27 cellular contexts compared by ENCODE assay signal in the genomic region with DNA sequence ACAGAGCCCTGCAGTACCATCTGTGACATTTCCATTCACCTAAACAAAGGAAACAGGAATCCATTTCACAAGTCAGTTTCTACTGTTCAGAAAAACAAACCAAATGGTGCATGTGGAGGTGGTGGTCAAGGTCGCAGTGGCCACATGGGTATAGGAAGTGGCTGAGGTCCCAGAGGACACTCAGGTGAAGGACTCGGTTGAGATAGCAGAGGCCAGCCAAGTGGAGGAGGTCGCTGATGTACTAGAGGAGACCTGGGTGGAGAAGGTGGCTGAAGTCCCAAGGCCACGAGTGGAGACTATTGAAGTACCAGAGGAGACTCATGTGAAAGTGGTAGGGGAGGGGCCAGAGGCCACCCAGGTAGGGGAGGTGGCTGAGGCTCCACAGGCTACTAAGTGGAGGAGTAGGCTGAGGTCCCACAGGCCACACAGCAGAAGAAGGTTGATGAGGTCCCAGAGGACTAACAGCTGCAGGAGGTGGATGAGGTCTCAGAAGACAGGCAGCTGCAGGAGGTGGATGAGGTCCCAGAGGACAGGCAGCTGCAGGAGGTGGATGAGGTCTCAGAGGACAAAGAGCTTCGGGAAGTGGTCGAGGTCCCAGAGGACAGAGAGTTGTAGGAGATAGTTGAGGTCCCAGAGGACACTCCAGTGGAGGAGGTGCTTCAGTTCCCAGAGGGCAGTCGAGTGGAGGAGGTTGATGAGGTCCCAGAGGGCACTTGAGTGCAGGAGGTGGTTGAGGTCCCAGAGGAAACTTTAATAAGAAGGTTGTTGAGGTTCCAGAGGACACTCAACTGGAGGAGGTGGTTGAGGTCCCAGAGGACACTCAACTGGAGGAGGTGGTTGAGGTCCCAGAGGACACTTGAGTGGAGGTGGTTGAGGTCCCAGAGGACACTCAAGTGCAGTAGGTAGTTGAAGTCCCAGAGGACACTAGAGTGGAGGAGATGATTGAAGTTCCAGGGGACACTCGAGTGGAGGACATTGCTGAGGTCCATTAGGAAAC. TPM values are rescaled to one million over a fixed set of nuclear protein-coding genes. Genes with fewer than 3 reads are reported as not detected.
A peak's percentile ranks its signal among the peaks of the same experiment; 100 is the strongest.
DNase-seq lines count a peak whose midpoint lies in the region; ATAC-seq, FAIRE-seq and TF ChIP-seq lines count a peak whose summit lies in the region.
"Had no signal": no experiment of that assay in that cellular context is flagged by ENCODE, and none has a peak within 500 bp of the region (broad histone marks: within the 10 kb centered on the region; RNA-seq: fewer than 3 reads in every experiment).

No MANE protein-coding gene starts in this region.

- no peaks in the 10 kb centered on the region for H3K36me3 Mint-ChIP-seq in activated CD4-positive, alpha-beta T cell treated with anti-CD3 and anti-CD28 coated beads, Interleukin-2, amount 10 ng/mL, durations not matched to agents 24 days and 14 days (ENCODE audit: low read depth)
- no peaks in the 10 kb centered on the region for H3K36me3 Mint-ChIP-seq in activated CD4-positive, alpha-beta T cell treated with anti-CD3 and anti-CD28 coated beads, Interleukin-2, amount 10 ng/mL, durations not matched to agents 7 days and 5 days (ENCODE audit: low read depth)
- H3K36me3 Mint-ChIP-seq in Calu3 (ENCODE audit: insufficient read depth, unreplicated experiment) (peaks cover 5% of the 10 kb centered on the region), astrocyte (ENCODE audit: low read depth, unreplicated experiment) (no peaks in the 10 kb centered on the region), type B pancreatic cell (peaks cover 3% of the 10 kb centered on the region)
- H3K36me3 Mint-ChIP-seq: CD8-positive, alpha-beta T cell; IgD-negative memory B cell had no signal

- H2AFZ ChIP-seq in astrocyte (ENCODE audit: low read depth, low read length) (no peak overlapping the region), neuronal stem cell (ENCODE audit: low read length) (no peak overlapping the region)

- no peak overlapping the region for H3K4me2 ChIP-seq in astrocyte (ENCODE audit: low read length)
- no peak overlapping the region for H3K4me2 ChIP-seq in neuronal stem cell (ENCODE audit: insufficient read depth, low read length, poor library complexity, severe bottlenecking)

- no peak overlapping the region for H2AK5ac ChIP-seq in neuronal stem cell (ENCODE audit: low read depth, low read length)

- H3K4me3 Mint-ChIP-seq in activated CD4-positive, alpha-beta T cell treated with anti-CD3 and anti-CD28 coated beads, Interleukin-2, amount 10 ng/mL, durations not matched to agents 24 days and 14 days, result no peak overlapping the region
- H3K4me3 Mint-ChIP-seq in activated CD4-positive, alpha-beta T cell treated with anti-CD3 and anti-CD28 coated beads, Interleukin-2, amount 10 ng/mL, durations not matched to agents 7 days and 5 days, result no peak overlapping the region
- no peak overlapping the region for H3K4me3 Mint-ChIP-seq in Calu3 (ENCODE audit: low read depth, unreplicated experiment)
- peak overlapping the region; percentile 62 for H3K4me3 Mint-ChIP-seq in astrocyte (ENCODE audit: unreplicated experiment)
- no peak overlapping the region for H3K4me3 Mint-ChIP-seq in type B pancreatic cell
- H3K4me3 Mint-ChIP-seq: CD8-positive, alpha-beta T cell had no signal

- peak; percentile 50 for DNase-seq in activated CD4-positive, alpha-beta T cell treated with anti-CD3 and anti-CD28 coated beads, Interleukin-2, amount 10 ng/mL, durations not matched to agents 24 days and 14 days
- no peak for DNase-seq in activated CD4-positive, alpha-beta T cell treated with anti-CD3 and anti-CD28 coated beads, Interleukin-2, amount 10 ng/mL, durations not matched to agents 7 days and 5 days
- no peak for DNase-seq in Calu3
- DNase-seq in astrocyte (ENCODE audit: low read depth), result no peak
- DNase-seq in neuronal stem cell (ENCODE audit: low spot score), result no peak
- DNase-seq in type B pancreatic cell (ENCODE audit: extremely low spot score, unreplicated experiment), result no peak
- DNase-seq in NCI-H128 (lab: John Stamatoyannopoulos, UW; ENCODE audit: unreplicated experiment), result no peak
- DNase-seq: ACHN; C1 segment of cervical spinal cord; CD8-positive, alpha-beta T cell; DMS153; GOT3; HCEC 1CT; Kasumi-1; MM.1S; NCI-H1092; NCI-H1436 treated with DMSO at 0.1 percent for 48 hours; NCI-H1930; NCI-H2171; NCI-H524 treated with DMSO at 0.1 percent for 48 hours; Peyer's patch; SJCRH30 had no signal

- H3K27me3 ChIP-seq in astrocyte (ENCODE audit: insufficient read depth, low read length) (no peaks in the 10 kb centered on the region), neuronal stem cell (ENCODE audit: control insufficient read depth in 3 of 3, insufficient read depth in 3 of 3, low read depth in 1 of 3, low read length in 3 of 3) (peaks cover 0 to 4% (median 0%) of the 10 kb centered on the region in 3 experiments)
- H3K27me3 ChIP-seq: Peyer's patch, SJCRH30 had no signal

- H3K27ac ChIP-seq in astrocyte (ENCODE audit: low read depth, low read length) (no peak overlapping the region), neuronal stem cell (replicated peaks; ENCODE audit: low read length) (no peak overlapping the region)
- H3K27ac ChIP-seq: 22Rv1, Peyer's patch, SJCRH30 had no signal

- H3K9me3 Mint-ChIP-seq in activated CD4-positive, alpha-beta T cell treated with anti-CD3 and anti-CD28 coated beads, Interleukin-2, amount 10 ng/mL, durations not matched to agents 24 days and 14 days, result no peaks in the 10 kb centered on the region
- H3K9me3 Mint-ChIP-seq in activated CD4-positive, alpha-beta T cell treated with anti-CD3 and anti-CD28 coated beads, Interleukin-2, amount 10 ng/mL, durations not matched to agents 7 days and 5 days, result no peaks in the 10 kb centered on the region
- H3K9me3 Mint-ChIP-seq in Calu3 (ENCODE audit: low read depth, unreplicated experiment) (peaks cover 12% of the 10 kb centered on the region), astrocyte (ENCODE audit: unreplicated experiment) (peaks cover 6% of the 10 kb centered on the region), type B pancreatic cell (peaks cover 4% of the 10 kb centered on the region)
- H3K9me3 Mint-ChIP-seq: CD8-positive, alpha-beta T cell had no signal

- no peak overlapping the region for H3K4ac ChIP-seq in neuronal stem cell (ENCODE audit: low read length)

- H3K4me1 ChIP-seq in astrocyte (ENCODE audit: insufficient read depth, low read length) (peaks cover 9% of the 10 kb centered on the region), neuronal stem cell (ENCODE audit: control insufficient read depth in 2 of 2, insufficient read depth in 1 of 2, low read depth in 1 of 2, low read length in 2 of 2) (no peaks in the 10 kb centered on the region)
- H3K4me1 ChIP-seq: Peyer's patch, SJCRH30 had no signal

- no peak overlapping the region for H3K18ac ChIP-seq in neuronal stem cell (ENCODE audit: low read length)

- H4K8ac ChIP-seq in neuronal stem cell (ENCODE audit: low read depth, low read length), result no peak overlapping the region

- H3K4me3 ChIP-seq in astrocyte (ENCODE audit: insufficient read depth, low read depth, low read length) (no peak overlapping the region), neuronal stem cell (ENCODE audit: low read length in 2 of 2) (no peak overlapping the region)
- H3K4me3 ChIP-seq: Peyer's patch, SJCRH30 had no signal

- TF ChIP-seq CTCF in Calu3 (IDR thresholded peaks at IDR 0.05; ENCODE audit: unreplicated experiment) (no peak), astrocyte (IDR thresholded peaks at IDR 0.05; ENCODE audit: insufficient read depth, low read depth, low read length) (no peak), type B pancreatic cell (conservative IDR thresholded peaks at IDR 0.05) (no peak)

- no peaks in the 10 kb centered on the region for H3K36me3 ChIP-seq in astrocyte (ENCODE audit: insufficient read depth, low read length)
- H3K36me3 ChIP-seq in neuronal stem cell (replicated peaks in 1 of 2; ENCODE audit: control insufficient read depth in 2 of 2, insufficient read depth in 2 of 2, low read length in 2 of 2), result no peaks in the 10 kb centered on the region
- H3K36me3 ChIP-seq: Peyer's patch, SJCRH30 had no signal

- CTCF ChIA-PET in activated CD4-positive, alpha-beta T cell treated with anti-CD3 and anti-CD28 coated beads, Interleukin-2, amount 10 ng/mL, durations not matched to agents 7 days and 5 days (lab: Charles Lee), result no interaction called here
- CTCF ChIA-PET in Calu3 (lab: Charles Lee), result no interaction called here

- FAIRE-seq in astrocyte (lab: Jason Lieb, UNC), result no peak
- FAIRE-seq: G401.6, GM12892 had no signal

- no peak overlapping the region for H3K14ac ChIP-seq in neuronal stem cell (ENCODE audit: low read length)

- H2BK12ac ChIP-seq in neuronal stem cell (ENCODE audit: low read length), result no peak overlapping the region

- intact Hi-C loops in activated CD4-positive, alpha-beta T cell treated with anti-CD3 and anti-CD28 coated beads, Interleukin-2, amount 10 ng/mL, durations not matched to agents 24 days and 14 days (cut with micrococcal nuclease), result no loop called here
- intact Hi-C loops in Calu3 (cut with micrococcal nuclease; ENCODE audit: unreplicated experiment), result no loop called here

- H2BK15ac ChIP-seq in neuronal stem cell (ENCODE audit: low read length), result no peak overlapping the region

- peak overlapping the region; percentile 12 for H3K23ac ChIP-seq in neuronal stem cell (ENCODE audit: low read depth, low read length, poor library complexity)

- no CpG with 5 or more reads among the region's 8 CpGs for WGBS in neuronal stem cell (ENCODE audit: extremely low coverage in 2 of 2, insufficient read length in 2 of 2, insufficient replicate concordance in 1 of 2), 2 donors

- H2BK120ac ChIP-seq in neuronal stem cell (ENCODE audit: low read depth, low read length), result no peak overlapping the region

- H2BK5ac ChIP-seq in neuronal stem cell (ENCODE audit: low read length), result no peak overlapping the region

- POLR2A ChIA-PET in activated CD4-positive, alpha-beta T cell treated with anti-CD3 and anti-CD28 coated beads, Interleukin-2, amount 10 ng/mL, durations not matched to agents 7 days and 5 days (lab: Charles Lee), result no interaction called here

- peaks cover 3% of the 10 kb centered on the region for H3K9me3 ChIP-seq in astrocyte (ENCODE audit: insufficient read depth, low read depth, low read length)
- peaks cover 0 to 4% of the 10 kb centered on the region in 2 donors for H3K9me3 ChIP-seq in neuronal stem cell (replicated peaks in 1 of 2; ENCODE audit: control insufficient read depth in 2 of 2, insufficient read depth in 1 of 2, low read depth in 1 of 2, low read length in 2 of 2)
- H3K9me3 ChIP-seq: Peyer's patch, SJCRH30 had no signal

- no peak overlapping the region for H4K91ac ChIP-seq in neuronal stem cell (ENCODE audit: low read depth, low read length, poor library complexity)

- H3K79me1 ChIP-seq in neuronal stem cell (ENCODE audit: low read depth, low read length), result no peaks in the 10 kb centered on the region

- ATAC-seq in HG03457 (IDR thresholded peaks at IDR 0.05; ENCODE audit: unreplicated experiment), result no peak
- ATAC-seq: CD8-positive, alpha-beta T cell had no signal

- H4K20me1 ChIP-seq in astrocyte (ENCODE audit: insufficient read depth, low read length), result no peaks in the 10 kb centered on the region

- no TSS peak for BruUV-seq in Calu3 (replicated peaks; lab: Mats Ljungman, UMichigan)

- no peaks in the 10 kb centered on the region for H3K4me1 Mint-ChIP-seq in activated CD4-positive, alpha-beta T cell treated with anti-CD3 and anti-CD28 coated beads, Interleukin-2, amount 10 ng/mL, durations not matched to agents 24 days and 14 days
- H3K4me1 Mint-ChIP-seq in activated CD4-positive, alpha-beta T cell treated with anti-CD3 and anti-CD28 coated beads, Interleukin-2, amount 10 ng/mL, durations not matched to agents 7 days and 5 days, result no peaks in the 10 kb centered on the region
- H3K4me1 Mint-ChIP-seq in Calu3 (ENCODE audit: low read depth, unreplicated experiment) (peaks cover 6% of the 10 kb centered on the region), astrocyte (ENCODE audit: low read depth, unreplicated experiment) (peaks cover 15% of the 10 kb centered on the region), type B pancreatic cell (ENCODE audit: unreplicated experiment) (no peaks in the 10 kb centered on the region)

- H3K27ac Mint-ChIP-seq in activated CD4-positive, alpha-beta T cell treated with anti-CD3 and anti-CD28 coated beads, Interleukin-2, amount 10 ng/mL, durations not matched to agents 24 days and 14 days, result no peak overlapping the region
- H3K27ac Mint-ChIP-seq in activated CD4-positive, alpha-beta T cell treated with anti-CD3 and anti-CD28 coated beads, Interleukin-2, amount 10 ng/mL, durations not matched to agents 7 days and 5 days, result no peak overlapping the region
- H3K27ac Mint-ChIP-seq in Calu3 (ENCODE audit: unreplicated experiment) (peak overlapping the region; percentile 15), astrocyte (ENCODE audit: unreplicated experiment) (peak overlapping the region; percentile 53), type B pancreatic cell (no peak overlapping the region)
- H3K27ac Mint-ChIP-seq: CD8-positive, alpha-beta T cell had no signal

- no peaks in the 10 kb centered on the region for H3K79me2 ChIP-seq in astrocyte (ENCODE audit: insufficient read depth, low read length)

- H3K27me3 Mint-ChIP-seq in activated CD4-positive, alpha-beta T cell treated with anti-CD3 and anti-CD28 coated beads, Interleukin-2, amount 10 ng/mL, durations not matched to agents 24 days and 14 days, result peaks cover 30% of the 10 kb centered on the region
- H3K27me3 Mint-ChIP-seq in activated CD4-positive, alpha-beta T cell treated with anti-CD3 and anti-CD28 coated beads, Interleukin-2, amount 10 ng/mL, durations not matched to agents 7 days and 5 days, result peaks cover 41% of the 10 kb centered on the region
- H3K27me3 Mint-ChIP-seq in Calu3 (ENCODE audit: unreplicated experiment), result no peaks in the 10 kb centered on the region
- H3K27me3 Mint-ChIP-seq in astrocyte (ENCODE audit: low read depth, unreplicated experiment), result no peaks in the 10 kb centered on the region
- H3K27me3 Mint-ChIP-seq in type B pancreatic cell, result peaks cover 42% of the 10 kb centered on the region

- no peak overlapping the region for H3K9ac ChIP-seq in astrocyte (ENCODE audit: low read length)
- H3K9ac ChIP-seq in neuronal stem cell (ENCODE audit: low read depth, low read length, poor library complexity), result no peak overlapping the region

RNA-seq across cellular contexts. Expression of a gene that starts 40.1 kb away (rescaled TPM):
- 39.4 and 44.0 TPM in 2 replicates for total RNA-seq in activated CD4-positive, alpha-beta T cell treated with anti-CD3 and anti-CD28 coated beads, Interleukin-2, amount 10 ng/mL, durations not matched to agents 24 days and 14 days
- total RNA-seq in activated CD4-positive, alpha-beta T cell treated with anti-CD3 and anti-CD28 coated beads, Interleukin-2, amount 10 ng/mL, durations not matched to agents 7 days and 5 days, result 10 to 100 TPM; 29.7 to 32.5 TPM
- 65.5 and 66.0 TPM in 2 replicates for total RNA-seq in Calu3 (2022)
- total RNA-seq in astrocyte, result 42.1 and 57.5 TPM in 2 replicates
- polyA plus RNA-seq in neuronal stem cell (2013, experiment 1 of 2), result 31.7 TPM
- 33.2 TPM for polyA plus RNA-seq in neuronal stem cell (2013, experiment 2 of 2)
- total RNA-seq in type B pancreatic cell (ENCODE audit: low replicate concordance), result 42.5 and 53.4 TPM in 2 replicates

Comparison
In these comparisons a context has a peak if more than half of its experiments do, and no peak if none do; other contexts are left out.
1. H3K27ac Mint-ChIP-seq: peak in Calu3 (single experiment) and astrocyte (single experiment); none in activated CD4-positive, alpha-beta T cell treated with anti-CD3 and anti-CD28 coated beads, Interleukin-2, amount 10 ng/mL, durations not matched to agents 24 days and 14 days (single experiment), activated CD4-positive, alpha-beta T cell treated with anti-CD3 and anti-CD28 coated beads, Interleukin-2, amount 10 ng/mL, durations not matched to agents 7 days and 5 days (single experiment) and type B pancreatic cell (single experiment).